17 cellular contexts compared by ENCODE assay signal in the genomic region with DNA sequence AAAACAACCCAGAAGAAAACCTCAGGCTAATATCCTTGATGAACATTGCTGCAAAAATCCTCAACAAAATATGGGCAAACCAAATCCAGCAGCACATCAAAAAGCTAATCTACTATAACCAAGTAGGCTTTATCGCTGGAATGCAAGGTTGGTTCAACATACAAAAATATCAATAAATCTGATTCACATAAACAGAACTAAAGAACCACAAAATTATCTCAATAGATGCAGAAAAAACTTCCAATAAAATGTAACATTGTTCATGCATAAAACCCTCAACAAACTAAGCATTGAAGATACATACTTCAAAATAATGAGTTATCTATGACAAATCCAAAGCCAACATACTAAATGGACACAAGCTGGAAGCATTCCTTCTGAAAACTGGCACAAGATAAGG. TPM values are rescaled to one million over a fixed set of nuclear protein-coding genes. Genes with fewer than 3 reads are reported as not detected.
DNase-seq lines count a peak whose midpoint lies in the region; ATAC-seq and TF ChIP-seq lines count a peak whose summit lies in the region.
"Had no signal": no experiment of that assay in that cellular context is flagged by ENCODE, and none has a peak within 500 bp of the region (broad histone marks: within the 10 kb centered on the region; RNA-seq: fewer than 3 reads in every experiment).

No MANE protein-coding gene starts in this region.

- H3K36me3 ChIP-seq in PC-3 (ENCODE audit: low read depth, low read length) = peaks cover 90% of the 10 kb centered on the region

- no peak overlapping the region for H3K4me2 ChIP-seq in PC-3 (ENCODE audit: low read length)

- H2AFZ ChIP-seq in PC-3 (ENCODE audit: low read length) = no peak overlapping the region

- H3K9me2 ChIP-seq in PC-3 (replicated peaks; ENCODE audit: low read length) = no peaks in the 10 kb centered on the region

- CTCF ChIA-PET in PC-3 (lab: Charles Lee) = no interaction called here

- no peak overlapping the region for H3K9ac ChIP-seq in PC-3 (ENCODE audit: low read length)

- no peaks in the 10 kb centered on the region for H4K20me1 ChIP-seq in PC-3 (ENCODE audit: low read length)

- no peak overlapping the region for H3K27ac ChIP-seq in PC-3 (ENCODE audit: low read length)

- BruUV-seq in PC-3 (replicated peaks; lab: Mats Ljungman, UMichigan) = no TSS peak

- peaks cover 40% of the 10 kb centered on the region for H3K9me3 ChIP-seq in PC-3 (ENCODE audit: low read length)

- no peak for TF ChIP-seq POLR2A in NB4 (IDR thresholded peaks at IDR 0.05; ENCODE audit: extremely low read depth, insufficient read length)

- H3K79me2 ChIP-seq in PC-3 (ENCODE audit: low read length) = peaks cover 74% of the 10 kb centered on the region

- H3F3A ChIP-seq in PC-3 (ENCODE audit: low read length, unreplicated experiment) = no peaks in the 10 kb centered on the region

- H3K4me3 ChIP-seq in GM12865 (ENCODE audit: low read depth, low read length) (no peak overlapping the region), NB4 (ENCODE audit: low read depth, low read length) (no peak overlapping the region), choroid plexus epithelial cell (ENCODE audit: low read depth, low read length) (no peak overlapping the region), PC-3 (ENCODE audit: low read length) (no peak overlapping the region)
- H3K4me3 ChIP-seq: MG63 had no signal

- H3K27me3 ChIP-seq in PC-3 (ENCODE audit: low read length) = no peaks in the 10 kb centered on the region
- H3K27me3 ChIP-seq: MG63 had no signal

- TF ChIP-seq CTCF in GM12865 (IDR thresholded peaks at IDR 0.05; ENCODE audit: insufficient read depth, low read depth, low read length, missing control alignments) (no peak), NB4 (IDR thresholded peaks at IDR 0.05; ENCODE audit: low read depth, low read length) (no peak), choroid plexus epithelial cell (conservative IDR thresholded peaks at IDR 0.05; ENCODE audit: low read depth, low read length) (no peak), PC-3 (conservative IDR thresholded peaks at IDR 0.05; ENCODE audit: low read depth, low read length) (no peak)

- H3K4me1 ChIP-seq in PC-3 (ENCODE audit: insufficient read depth, low read length) = no peaks in the 10 kb centered on the region

- DNase-seq in GM12865 (ENCODE audit: low read depth) (peak; percentile 10), NB4 (ENCODE audit: low read depth) (peak; percentile 37), choroid plexus epithelial cell (ENCODE audit: low read depth) (peak; percentile 19), lung microvascular endothelial cell (ENCODE audit: low read depth in 2 of 2) (peak; percentile 4 to 5), NCI-H2196 treated with DMSO at 0.1 percent for 48 hours (lab: John Stamatoyannopoulos, UW; ENCODE audit: unreplicated experiment) (no peak), PC-3 (no peak), kidney glomerular epithelial cell (lab: John Stamatoyannopoulos, UW) (no peak)
- DNase-seq: Calu3, DND-41, GDM1, MG63, NCI-H1105, NCI-H1694 treated with DMSO at 0.1 percent for 48 hours, NCI-H2171 treated with DMSO at 0.1 percent for 48 hours, NCI-H774, SW 1271 had no signal

- ATAC-seq in PC-3 = no peak
- ATAC-seq: HepG2 had no signal

- POLR2A ChIA-PET in PC-3 (lab: Charles Lee; ENCODE audit: unreplicated experiment) = no interaction called here

- intact Hi-C loops in PC-3 (cut with micrococcal nuclease) = no loop called here

RNA-seq across cellular contexts. Expression of gene ZNF724, which starts 8.8 kb away (rescaled TPM):
- total RNA-seq in lung microvascular endothelial cell = 3.3 and 4.4 TPM in 2 replicates
- 14.9 and 23.1 TPM in 2 replicates for total RNA-seq in PC-3 (2014; rRNA removed)

Comparison
In these comparisons a context has a peak if more than half of its experiments do, and no peak if none do; other contexts are left out.
1. DNase-seq: peak in GM12865 (single experiment), NB4 (single experiment), choroid plexus epithelial cell (single experiment) and lung microvascular endothelial cell (2 of 2); none in NCI-H2196 treated with DMSO at 0.1 percent for 48 hours (single experiment), PC-3 (single experiment) and kidney glomerular epithelial cell (single experiment).